Comparison of ENCODE assay signal across 8 cellular contexts in the genomic region with DNA sequence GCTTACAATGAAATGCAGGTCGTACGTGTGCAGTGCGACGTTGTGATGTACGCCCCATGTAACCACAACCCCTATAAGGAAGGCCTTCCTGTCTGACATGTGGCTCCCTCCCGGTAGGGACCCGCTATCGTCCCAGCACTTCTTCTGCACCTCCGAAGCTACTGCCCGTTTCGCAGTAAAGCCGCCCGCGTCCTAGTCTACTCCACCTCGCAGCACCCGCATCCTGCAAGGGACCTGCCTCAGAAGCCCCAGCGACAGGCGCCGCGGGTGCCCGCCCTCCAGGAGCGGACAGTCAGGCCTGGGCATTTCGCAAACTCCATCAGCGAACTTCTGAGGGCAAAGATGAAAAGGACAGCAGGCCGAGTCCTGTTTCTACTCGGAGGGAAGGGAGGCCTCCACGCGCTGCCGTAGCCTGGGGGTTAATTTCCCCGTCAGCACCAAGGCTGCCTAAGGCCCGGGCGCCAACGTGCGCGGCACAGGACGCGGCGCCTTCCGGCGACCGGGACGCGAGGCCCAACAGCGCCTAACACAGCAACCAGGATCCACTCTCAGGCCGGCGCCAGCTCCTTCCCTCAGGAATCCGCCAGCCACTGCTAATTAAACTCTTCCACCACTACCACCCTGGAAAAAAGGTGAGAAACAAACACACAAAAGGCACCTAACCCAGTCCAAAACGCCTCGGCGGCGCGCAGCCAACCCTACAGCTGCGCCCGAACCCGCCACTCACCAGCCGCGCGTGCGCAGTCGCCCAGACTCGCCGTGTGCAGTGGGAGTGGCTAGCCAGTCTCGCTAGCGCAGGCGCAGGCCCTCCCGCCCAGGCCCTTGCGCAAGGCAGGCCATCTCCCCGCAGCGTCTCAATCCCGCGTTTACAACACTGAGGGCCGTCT. TPM values are rescaled to one million over a fixed set of nuclear protein-coding genes. Genes with fewer than 3 reads are reported as not detected.
DNase-seq lines count a peak whose midpoint lies in the region; ATAC-seq and TF ChIP-seq lines count a peak whose summit lies in the region.

TSS of gene EEF1AKMT1 (minus strand) at position 768 of the 887 bp plus-strand sequence. CDS start 16,363 bp downstream, outside the sequence.

- ATAC-seq in GM19328 (IDR thresholded peaks at IDR 0.05; ENCODE audit: unreplicated experiment), result peak; percentile 90
- peak; percentile 83 for ATAC-seq in HG03469 (IDR thresholded peaks at IDR 0.05; ENCODE audit: unreplicated experiment)
- ATAC-seq in left lobe of liver, result peak; percentile 95

- H3K27me3 ChIP-seq in BJ (ENCODE audit: control insufficient read depth, insufficient read depth, low read length), result no peaks in the 10 kb centered on the region

- POLR2A ChIA-PET in BJ (lab: Charles Lee), result interaction anchor here (0.6 kb wide), 1 partner anchor 26 kb away, joined by 6 read pairs; no protein-coding TSS in a partner anchor

- CTCF ChIA-PET in BJ (lab: Yijun Ruan, JAX), result interaction anchor here (1.1 kb wide), 1 partner anchor 62 kb away, joined by 3 read pairs; no protein-coding TSS in a partner anchor

- TF ChIP-seq CTCF in BJ (IDR thresholded peaks at IDR 0.05; ENCODE audit: insufficient read depth, low read depth, low read length), result no peak

- no peaks in the 10 kb centered on the region for H3K36me3 ChIP-seq in BJ (ENCODE audit: control insufficient read depth, insufficient read depth, low read length)

- peak within 1 kb of the TSS; percentile 50 for H3K4me3 ChIP-seq in BJ (ENCODE audit: low read depth, low read length)

- DNase-seq in BJ (ENCODE audit: low read depth), result peak; percentile 39
- DNase-seq in NCI-H526 treated with DMSO at 0.1 percent for 48 hours (lab: John Stamatoyannopoulos, UW), result peak; percentile 89
- peak; percentile 94 for DNase-seq in activated CD4-positive, alpha-beta T cell treated with anti-CD3 and anti-CD28 coated beads, Interleukin-2, amount 50 U/mL, for 1 hour
- peak; percentile 88 for DNase-seq in dedifferentiated amniotic fluid mesenchymal stem cell (ENCODE audit: extremely low spot score)
- peak; percentile 96 for DNase-seq in left lobe of liver (ENCODE audit: low spot score)
- peak; percentile 96 for DNase-seq in stimulated activated CD4-positive, alpha-beta T cell treated with anti-CD3 and anti-CD28 coated beads, Interleukin-2, amount 100 ng/mL, for 24 hours

RNA-seq across cellular contexts. Expression of gene EEF1AKMT1, which starts in this region (rescaled TPM):
- polyA plus RNA-seq in BJ (2011; rRNA removed), result 5.8 and 10.4 TPM in 2 replicates
- polyA minus RNA-seq in BJ (2011; rRNA and poly(A)+ RNA removed), result 2.8 and 4.4 TPM in 2 replicates
- 7.7 TPM for total RNA-seq in left lobe of liver

Comparison
In these comparisons a context has a peak if more than half of its experiments do, and no peak if none do; other contexts are left out.
1. Peak in every context shown above with its lines: DNase-seq, ATAC-seq and H3K4me3 ChIP-seq.
2. DNase-seq: peak in every context shown above with its lines; median percentile 96 in left lobe of liver; 96 in stimulated activated CD4-positive, alpha-beta T cell treated with anti-CD3 and anti-CD28 coated beads, Interleukin-2, amount 100 ng/mL, for 24 hours; 94 in activated CD4-positive, alpha-beta T cell treated with anti-CD3 and anti-CD28 coated beads, Interleukin-2, amount 50 U/mL, for 1 hour; 89 in NCI-H526 treated with DMSO at 0.1 percent for 48 hours; 88 in dedifferentiated amniotic fluid mesenchymal stem cell; 39 in BJ.